Comparison of ENCODE assay signal across 14 cellular contexts in genomic region chr6:33713786-33714185, GRCh38. TPM values are rescaled to one million over a fixed set of nuclear protein-coding genes. Genes with fewer than 3 reads are reported as not detected.
DNase-seq lines count a peak whose midpoint lies in the region; ATAC-seq and TF ChIP-seq lines count a peak whose summit lies in the region.
"Had no signal": no experiment of that assay in that cellular context is flagged by ENCODE, and none has a peak within 500 bp of the region (broad histone marks: within the 10 kb centered on the region; RNA-seq: fewer than 3 reads in every experiment).

No MANE protein-coding gene starts in this region.

- H3K9me2 ChIP-seq in MM.1S (replicated peaks; ENCODE audit: insufficient read depth, low read length) = no peaks in the 10 kb centered on the region

- H3K27ac ChIP-seq in BLaER1 treated with 17β-estradiol and CSF1 and Interleukin-3, amounts not matched to agents 10 nM and 100 nM = no peak overlapping the region
- peak overlapping the region; percentile 98 for H3K27ac ChIP-seq in VCaP
- H3K27ac ChIP-seq in gastrocnemius medialis = peak overlapping the region; percentile 34 to 63 (median 56)
- no peak overlapping the region for H3K27ac ChIP-seq in MM.1S (ENCODE audit: low read length)

- peaks cover 0 to 16% (median 7%) of the 10 kb centered on the region in 11 experiments; a peak in 12 of 22 replicates for H4K20me1 ChIP-seq in BLaER1 treated with 17β-estradiol and CSF1 and Interleukin-3, amounts not matched to agents 10 nM and 100 nM
- H4K20me1 ChIP-seq in MM.1S (ENCODE audit: insufficient read depth, low read length) = no peaks in the 10 kb centered on the region

- H3K79me2 ChIP-seq in MM.1S (ENCODE audit: low read length) = peaks cover 19% of the 10 kb centered on the region

- H3K9ac ChIP-seq in BLaER1 treated with 17β-estradiol and CSF1 and Interleukin-3, amounts not matched to agents 10 nM and 100 nM = no peak overlapping the region
- H3K9ac ChIP-seq in MM.1S (ENCODE audit: low read length) = no peak overlapping the region

- no peak for TF ChIP-seq POLR2A in gastrocnemius medialis (IDR thresholded peaks at IDR 0.05)

- in situ Hi-C loops in gastrocnemius medialis (cut with MboI; ENCODE audit: low sequenced_read_pairs in 4 of 4) = loop anchor here in 1 of 4 donors (5.0 kb wide), 1 partner anchor 49 kb away; no protein-coding TSS in a partner anchor

- H2AFZ ChIP-seq in MM.1S (ENCODE audit: low read length) = no peak overlapping the region

- no peaks in the 10 kb centered on the region for H3K9me3 ChIP-seq in BLaER1 treated with 17β-estradiol and CSF1 and Interleukin-3, amounts not matched to agents 10 nM and 100 nM (replicated peaks in 1 of 11)
- no peaks in the 10 kb centered on the region for H3K9me3 ChIP-seq in gastrocnemius medialis
- no peaks in the 10 kb centered on the region for H3K9me3 ChIP-seq in MM.1S (replicated peaks; ENCODE audit: insufficient read depth, low read length)
- H3K9me3 ChIP-seq: Caco-2, HAP-1 had no signal

- H3K27me3 ChIP-seq in BLaER1 treated with 17β-estradiol and CSF1 and Interleukin-3, amounts not matched to agents 10 nM and 100 nM = no peaks in the 10 kb centered on the region
- H3K27me3 ChIP-seq in gastrocnemius medialis (no peaks in the 10 kb centered on the region), MM.1S (replicated peaks; ENCODE audit: insufficient read depth, low read length) (no peaks in the 10 kb centered on the region)

- H3F3A ChIP-seq in MM.1S (ENCODE audit: insufficient read depth, low read length) = peaks cover 5% of the 10 kb centered on the region; the same call in 1 of the 2 replicates

- ATAC-seq in gastrocnemius medialis = no peak
- ATAC-seq: CD8-positive, alpha-beta T cell had no signal

- H3K4me1 ChIP-seq in BLaER1 treated with 17β-estradiol and CSF1 and Interleukin-3, amounts not matched to agents 10 nM and 100 nM = peaks cover 42 to 56% (median 50%) of the 10 kb centered on the region in 10 experiments
- H3K4me1 ChIP-seq in gastrocnemius medialis (peaks cover 28 to 35% of the 10 kb centered on the region in 2 donors), MM.1S (ENCODE audit: low read length) (peaks cover 21% of the 10 kb centered on the region)

- peaks cover 0 to 18% (median 4%) of the 10 kb centered on the region in 11 experiments; a peak in 11 of 22 replicates for H3K36me3 ChIP-seq in BLaER1 treated with 17β-estradiol and CSF1 and Interleukin-3, amounts not matched to agents 10 nM and 100 nM
- peaks cover 0 to 1% of the 10 kb centered on the region in 2 donors for H3K36me3 ChIP-seq in gastrocnemius medialis
- no peaks in the 10 kb centered on the region for H3K36me3 ChIP-seq in MM.1S (replicated peaks; ENCODE audit: insufficient read depth, low read length)

- H3K4me3 ChIP-seq in BLaER1 treated with 17β-estradiol and CSF1 and Interleukin-3, amounts not matched to agents 10 nM and 100 nM = no peak overlapping the region
- H3K4me3 ChIP-seq in gastrocnemius medialis (no peak overlapping the region), MM.1S (ENCODE audit: low read length) (no peak overlapping the region)
- H3K4me3 ChIP-seq: HAP-1 had no signal

- intact Hi-C loops in gastrocnemius medialis (cut with DNase I; ENCODE audit: low total_unique reads) = no loop called here

- H3K4me2 ChIP-seq in BLaER1 treated with 17β-estradiol and CSF1 and Interleukin-3, amounts not matched to agents 10 nM and 100 nM = peak overlapping the region in 6 of 11 experiments; percentile 26 to 63 (median 56); a peak in 11 of 22 replicates
- no peak overlapping the region for H3K4me2 ChIP-seq in MM.1S (ENCODE audit: low read depth, low read length)

- TF ChIP-seq CTCF in VCaP (conservative IDR thresholded peaks at IDR 0.05) (no peak), gastrocnemius medialis (IDR thresholded peaks at IDR 0.05 in 4 of 5, conservative IDR thresholded peaks at IDR 0.05 in 1 of 5) (no peak), MM.1S (IDR thresholded peaks at IDR 0.05; ENCODE audit: low read length) (no peak)

- DNase-seq in gastrocnemius medialis (no peak), HCEC 1CT (no peak), MM.1S (no peak), NCI-H1417 treated with DMSO at 0.1 percent for 48 hours (lab: John Stamatoyannopoulos, UW) (no peak)
- DNase-seq: C1 segment of cervical spinal cord; Caco-2; CD4-positive, CD25-positive, alpha-beta regulatory T cell; CD8-positive, alpha-beta T cell; DND-41; GOT3 had no signal

RNA-seq across cellular contexts. Expression of gene UQCC2, which starts 2.3 kb away (rescaled TPM):
- total RNA-seq in gastrocnemius medialis = 100 to 1,000 TPM in 1 of 4 donors, 10 to 100 TPM in 3; 50.7 to 101 (median 63.5) TPM

RNA-seq across cellular contexts. Expression of gene IP6K3, which starts 32.9 kb away (rescaled TPM):
- 100 to 1,000 TPM; 287 to 570 (median 348) TPM for total RNA-seq in gastrocnemius medialis
- total RNA-seq: B cell; CD4-positive, CD25-positive, alpha-beta regulatory T cell; CD8-positive, alpha-beta T cell had no signal

Comparison
In these comparisons a context has a peak if more than half of its experiments do, and no peak if none do; other contexts are left out.
1. H3K27ac ChIP-seq: peak in VCaP (single experiment) and gastrocnemius medialis (4 of 4); none in BLaER1 treated with 17β-estradiol and CSF1 and Interleukin-3, amounts not matched to agents 10 nM and 100 nM (0 of 11) and MM.1S (single experiment).